Comparison of ENCODE assay signal across 1 cellular context in genomic region chr9:129497064-129497836, GRCh38.
TF ChIP-seq lines count a peak whose summit lies in the region.

No MANE protein-coding gene starts in this region.

TF ChIP-seq in K562, 482 proteins besides CTCF, POLR2A, EP300 and RAD21 (continued from another document):
- TF ChIP-seq SIN3A (IDR thresholded peaks at IDR 0.05; ENCODE audit: borderline replicate concordance in 2 of 2, control insufficient read depth in 1 of 2, low read depth in 2 of 2, low read length in 2 of 2), result no peak
- TF ChIP-seq TAF1 (IDR thresholded peaks at IDR 0.05; ENCODE audit: control insufficient read depth, extremely low read depth, insufficient read depth, low read length, severe bottlenecking), result no peak
- peak; percentile 42; the same call in 1 of the 2 replicates for TF ChIP-seq VEZF1 (CRISPR knock-in tag; IDR thresholded peaks at IDR 0.05)
- no peak for TF ChIP-seq THRA (IDR thresholded peaks at IDR 0.05)
- TF ChIP-seq NEUROD1 (IDR thresholded peaks at IDR 0.05; ENCODE audit: borderline replicate concordance, low read depth, low read length, partially characterized antibody), result no peak
TF ChIP-seq in K562: peak in this region for 10.
